In genomic region chr2:29317077-29317517, GRCh38 we compare ENCODE assay signal across 9 cellular contexts.
DNase-seq lines count a peak whose midpoint lies in the region; ATAC-seq and TF ChIP-seq lines count a peak whose summit lies in the region.
"Had no signal": no experiment of that assay in that cellular context is flagged by ENCODE, and none has a peak within 500 bp of the region (broad histone marks: within the 10 kb centered on the region; RNA-seq: fewer than 3 reads in every experiment).

No MANE protein-coding gene starts in this region.

- peaks cover 0 to 56% (median 32%) of the 10 kb centered on the region in 6 donors for H3K4me1 ChIP-seq in spleen

- ATAC-seq in GM21717 (IDR thresholded peaks at IDR 0.05; ENCODE audit: unreplicated experiment) = peak; percentile 44

- H3K4me3 ChIP-seq in GM06990 (replicated peaks; ENCODE audit: low read depth, low read length) = no peak overlapping the region
- no peak overlapping the region for H3K4me3 ChIP-seq in spleen

- 7 to 32% (median 29%) methylated on average over 3 of the region's 3 CpGs for WGBS in spleen, 5 donors

- peak overlapping the region in 3 of 8 donors; percentile 44 to 68 (median 48) for H3K27ac ChIP-seq in spleen

- no peak for TF ChIP-seq POLR2A in spleen (IDR thresholded peaks at IDR 0.05)

- intact Hi-C loops in spleen (cut with DNase I; ENCODE audit: low total_unique reads) = no loop called here

- peak; percentile 70 for DNase-seq in GM06990 (ENCODE audit: extremely low read depth, insufficient read length)
- peak; percentile 86 for DNase-seq in MV-4-11 (lab: John Stamatoyannopoulos, UW)
- peak; percentile 51 for DNase-seq in globus pallidus (ENCODE audit: low spot score)
- no peak for DNase-seq in NCI-H146 treated with DMSO at 0.1 percent for 48 hours (lab: John Stamatoyannopoulos, UW; ENCODE audit: unreplicated experiment)
- DNase-seq in activated T-cell treated with anti-CD3 and anti-CD28 coated beads, Interleukin-2, amount 50 U/mL, for 48 hours = no peak
- no peak for DNase-seq in spleen
- DNase-seq in activated gamma-delta T cell (lab: John Stamatoyannopoulos, UW) = no peak
- DNase-seq: DMS153 had no signal

- H3K27me3 ChIP-seq in GM06990 (replicated peaks; ENCODE audit: control insufficient read depth, insufficient read depth, low read length) (no peaks in the 10 kb centered on the region), spleen (replicated peaks in 1 of 7) (peaks cover 0 to 34% (median 0%) of the 10 kb centered on the region in 7 donors)

- peaks cover 0 to 3% (median 0%) of the 10 kb centered on the region in 8 donors for H3K9me3 ChIP-seq in spleen

- TF ChIP-seq CTCF in GM06990 (IDR thresholded peaks at IDR 0.05; ENCODE audit: insufficient read depth, low read length, poor library complexity, severe bottlenecking) (no peak), spleen (IDR thresholded peaks at IDR 0.05 in 8 of 11, conservative IDR thresholded peaks at IDR 0.05 in 3 of 11) (peak in 2 of 11 experiments; percentile 15 to 16)

- H3K36me3 ChIP-seq in GM06990 (ENCODE audit: control insufficient read depth, insufficient read depth, low read length) (no peaks in the 10 kb centered on the region), spleen (no peaks in the 10 kb centered on the region)

Comparison
In these comparisons a context has a peak if more than half of its experiments do, and no peak if none do; other contexts are left out.
1. DNase-seq: peak in GM06990 (single experiment), MV-4-11 (single experiment) and globus pallidus (single experiment); none in NCI-H146 treated with DMSO at 0.1 percent for 48 hours (single experiment), activated T-cell treated with anti-CD3 and anti-CD28 coated beads, Interleukin-2, amount 50 U/mL, for 48 hours (0 of 2), spleen (single experiment) and activated gamma-delta T cell (single experiment).